8 cellular contexts compared by ENCODE assay signal in genomic region chr3:49351521-49352011, GRCh38. TPM values are rescaled to one million over a fixed set of nuclear protein-coding genes. Genes with fewer than 3 reads are reported as not detected.
A peak's percentile ranks its signal among the peaks of the same experiment; 100 is the strongest.
DNase-seq lines count a peak whose midpoint lies in the region; ATAC-seq and TF ChIP-seq lines count a peak whose summit lies in the region.

No MANE protein-coding gene starts in this region.

- POLR2A ChIA-PET in PC-3 (lab: Charles Lee; ENCODE audit: unreplicated experiment), result interaction anchor here (0.5 to 0.8 kb wide), 4 partner anchors 37 to 178 kb away, joined by 3 to 31 read pairs (median 4); partner anchors contain the start of genes DAG1 and NICN1

- no peaks in the 10 kb centered on the region for H4K20me1 ChIP-seq in PC-3 (ENCODE audit: low read length)

- CTCF ChIA-PET in Calu3 (lab: Charles Lee) (interaction anchor here (0.6 to 1.5 kb wide), 5 partner anchors 8 to 60 kb away, joined by 3 to 7 read pairs (median 3); partner anchors contain the start of genes RHOA, TCTA and USP4), PC-3 (lab: Charles Lee) (no interaction called here)

- H3K9me3 ChIP-seq in PC-3 (ENCODE audit: low read length) (no peaks in the 10 kb centered on the region), esophagus squamous epithelium (no peaks in the 10 kb centered on the region)

- H3K27ac ChIP-seq in PC-3 (ENCODE audit: low read length) (peak overlapping the region; percentile 66), esophagus squamous epithelium (peak overlapping the region; percentile 84 to 92 (median 88))

- H3F3A ChIP-seq in PC-3 (ENCODE audit: low read length, unreplicated experiment), result peaks cover 9% of the 10 kb centered on the region

- H3K36me3 Mint-ChIP-seq in Calu3 (ENCODE audit: insufficient read depth, unreplicated experiment) (peaks cover 18% of the 10 kb centered on the region), osteocyte (ENCODE audit: unreplicated experiment) (peaks cover 7% of the 10 kb centered on the region)

- H3K27me3 Mint-ChIP-seq in Calu3 (ENCODE audit: unreplicated experiment), result no peaks in the 10 kb centered on the region
- no peaks in the 10 kb centered on the region for H3K27me3 Mint-ChIP-seq in osteocyte (ENCODE audit: unreplicated experiment)

- 13 to 30% methylated on average over 1 of the region's 1 CpG for WGBS in esophagus squamous epithelium, 2 donors

- peak overlapping the region; percentile 1; the same call in 1 of the 2 replicates for H2AFZ ChIP-seq in PC-3 (ENCODE audit: low read length)

- no peaks in the 10 kb centered on the region for H3K9me3 Mint-ChIP-seq in Calu3 (ENCODE audit: low read depth, unreplicated experiment)
- H3K9me3 Mint-ChIP-seq in osteocyte (ENCODE audit: unreplicated experiment), result no peaks in the 10 kb centered on the region

- TF ChIP-seq CTCF in Calu3 (IDR thresholded peaks at IDR 0.05; ENCODE audit: unreplicated experiment) (no peak), PC-3 (conservative IDR thresholded peaks at IDR 0.05; ENCODE audit: low read depth, low read length) (no peak), esophagus squamous epithelium (IDR thresholded peaks at IDR 0.05) (no peak), osteocyte (IDR thresholded peaks at IDR 0.05) (no peak)

- H3K4me1 ChIP-seq in PC-3 (ENCODE audit: insufficient read depth, low read length), result peaks cover 36% of the 10 kb centered on the region
- peaks cover 22 to 85% (median 59%) of the 10 kb centered on the region in 3 donors for H3K4me1 ChIP-seq in esophagus squamous epithelium

- no TSS peak for BruUV-seq in Calu3 (replicated peaks; lab: Mats Ljungman, UMichigan)
- BruUV-seq in PC-3 (replicated peaks; lab: Mats Ljungman, UMichigan), result no TSS peak

- peaks cover 33% of the 10 kb centered on the region for H3K4me1 Mint-ChIP-seq in Calu3 (ENCODE audit: low read depth, unreplicated experiment)
- peaks cover 33% of the 10 kb centered on the region for H3K4me1 Mint-ChIP-seq in osteocyte (ENCODE audit: unreplicated experiment)

- intact Hi-C loops in Calu3 (cut with micrococcal nuclease; ENCODE audit: unreplicated experiment) (loop anchor here (5.0 kb wide), 1 partner anchor 61 kb away; the partner anchor contains the start of genes RHOA and TCTA), PC-3 (cut with micrococcal nuclease) (no loop called here), esophagus squamous epithelium (cut with DNase I) (no loop called here)

- peak overlapping the region; percentile 6 for H3K9ac ChIP-seq in PC-3 (ENCODE audit: low read length)

- H3K4me3 ChIP-seq in PC-3 (ENCODE audit: low read length) (peak overlapping the region; percentile 3; the same call in 1 of the 2 replicates), esophagus squamous epithelium (peak overlapping the region in 1 of 4 donors; percentile 25)

- H3K36me3 ChIP-seq in PC-3 (ENCODE audit: low read depth, low read length) (peaks cover 8% of the 10 kb centered on the region; the same call in 1 of the 2 replicates), esophagus squamous epithelium (peaks cover 0 to 20% (median 0%) of the 10 kb centered on the region in 3 donors)

- DNase-seq in Calu3 (peak; percentile 30), PC-3 (peak; percentile 85), esophagus squamous epithelium (lab: John Stamatoyannopoulos, UW) (no peak), osteocyte (ENCODE audit: extremely low spot score, unreplicated experiment) (no peak), NCI-H2196 (lab: John Stamatoyannopoulos, UW; ENCODE audit: unreplicated experiment) (no peak), NCI-H2171 treated with DMSO at 0.1 percent for 48 hours (lab: John Stamatoyannopoulos, UW) (no peak), retina (no peak)

- peak overlapping the region; percentile 40 for H3K27ac Mint-ChIP-seq in Calu3 (ENCODE audit: unreplicated experiment)
- peak overlapping the region; percentile 70 for H3K27ac Mint-ChIP-seq in osteocyte (ENCODE audit: unreplicated experiment)

- TF ChIP-seq POLR2A in esophagus squamous epithelium (IDR thresholded peaks at IDR 0.05), result no peak

- H3K4me3 Mint-ChIP-seq in Calu3 (ENCODE audit: low read depth, unreplicated experiment) (no peak overlapping the region), osteocyte (ENCODE audit: unreplicated experiment) (no peak overlapping the region)

- H3K4me2 ChIP-seq in PC-3 (ENCODE audit: low read length), result peak overlapping the region; percentile 52

- H3K79me2 ChIP-seq in PC-3 (ENCODE audit: low read length), result peaks cover 10% of the 10 kb centered on the region

- H3K9me2 ChIP-seq in PC-3 (replicated peaks; ENCODE audit: low read length), result no peaks in the 10 kb centered on the region

- ATAC-seq in PC-3, result peak; percentile 83
- ATAC-seq in GM21515 (IDR thresholded peaks at IDR 0.05; ENCODE audit: unreplicated experiment), result no peak

- H3K27me3 ChIP-seq in PC-3 (ENCODE audit: low read length) (no peaks in the 10 kb centered on the region), esophagus squamous epithelium (no peaks in the 10 kb centered on the region)

RNA-seq across cellular contexts. Expression of gene GPX1, which starts 6.6 kb away (rescaled TPM):
- total RNA-seq in Calu3 (2022) (143 and 151 TPM in 2 replicates), PC-3 (2014; rRNA removed) (714 and 745 TPM in 2 replicates), esophagus squamous epithelium (100 to 1,000 TPM; 126 to 400 (median 228) TPM), osteocyte (91.6 and 98.9 TPM in 2 replicates)

RNA-seq across cellular contexts. Expression of gene USP4, which starts 11.7 kb away (rescaled TPM):
- 40.0 and 43.5 TPM in 2 replicates for total RNA-seq in Calu3 (2022)
- total RNA-seq in PC-3 (2014; rRNA removed), result 19.9 and 22.8 TPM in 2 replicates
- total RNA-seq in esophagus squamous epithelium, result 10 to 100 TPM in 3 of 4 donors, 1 to 10 TPM in 1; 8.1 to 29.6 (median 19.3) TPM
- 42.9 and 44.3 TPM in 2 replicates for total RNA-seq in osteocyte

Comparison
In these comparisons a context has a peak if more than half of its experiments do, and no peak if none do; other contexts are left out.
1. DNase-seq: peak in Calu3 (single experiment) and PC-3 (single experiment); none in esophagus squamous epithelium (single experiment), osteocyte (single experiment), NCI-H2196 (single experiment), NCI-H2171 treated with DMSO at 0.1 percent for 48 hours (single experiment) and retina (single experiment).